Comparison of ENCODE assay signal across 16 cellular contexts in the genomic region with DNA sequence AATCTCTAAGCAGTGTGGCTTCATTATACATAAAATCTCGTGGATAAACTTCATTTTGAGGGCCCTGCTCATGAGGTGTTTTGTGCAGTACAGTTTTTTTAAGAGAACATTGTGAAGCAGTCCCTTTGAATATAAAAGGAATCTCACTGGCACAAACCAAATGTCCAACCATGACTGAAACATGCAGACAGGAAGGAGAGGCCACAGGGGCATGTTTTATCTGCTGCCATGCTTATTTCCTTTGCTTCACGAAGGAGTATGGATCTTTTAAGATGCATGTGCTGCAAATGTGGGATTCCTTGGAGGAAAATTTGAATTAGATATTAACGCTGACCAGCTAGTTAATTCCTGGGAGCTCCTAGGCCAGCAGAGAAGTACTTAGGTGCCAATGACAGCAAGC.
DNase-seq lines count a peak whose midpoint lies in the region; ATAC-seq and TF ChIP-seq lines count a peak whose summit lies in the region.
"Had no signal": no experiment of that assay in that cellular context is flagged by ENCODE, and none has a peak within 500 bp of the region (broad histone marks: within the 10 kb centered on the region; RNA-seq: fewer than 3 reads in every experiment).

No MANE protein-coding gene starts in this region.

- H3K4me1 ChIP-seq in heart right ventricle (peaks cover 0 to 39% (median 27%) of the 10 kb centered on the region in 9 donors), right lobe of liver (peaks cover 0 to 35% (median 14%) of the 10 kb centered on the region in 4 donors), tibial artery (peaks cover 0 to 51% (median 22%) of the 10 kb centered on the region in 4 donors), spleen (no peaks in the 10 kb centered on the region)
- H3K4me1 ChIP-seq: HAP-1 had no signal

- ATAC-seq in heart right ventricle = no peak
- ATAC-seq in left cardiac atrium = no peak
- no peak for ATAC-seq in right lobe of liver
- ATAC-seq in HG03095 (IDR thresholded peaks at IDR 0.05; ENCODE audit: unreplicated experiment) = no peak
- ATAC-seq: Panc1 had no signal

- H3K27ac ChIP-seq in heart right ventricle (peak overlapping the region in 9 of 10 donors; percentile 18 to 83 (median 68)), coronary artery (peak overlapping the region; percentile 69 to 79), right lobe of liver (peak overlapping the region in 2 of 3 donors; percentile 56 to 77), tibial artery (peak overlapping the region; percentile 39 to 61), spleen (no peak overlapping the region)

- H3K36me3 ChIP-seq in heart right ventricle (peaks cover 0 to 12% (median 5%) of the 10 kb centered on the region in 9 donors), right lobe of liver (no peaks in the 10 kb centered on the region), tibial artery (no peaks in the 10 kb centered on the region), spleen (no peaks in the 10 kb centered on the region)
- H3K36me3 ChIP-seq: BE2C, HAP-1 had no signal

- H3K4me3 ChIP-seq in heart right ventricle (no peak overlapping the region), coronary artery (no peak overlapping the region), right lobe of liver (no peak overlapping the region), tibial artery (no peak overlapping the region), spleen (no peak overlapping the region)
- H3K4me3 ChIP-seq: HAP-1 had no signal

- TF ChIP-seq POLR2A in right lobe of liver (IDR thresholded peaks at IDR 0.05) = no peak
- no peak for TF ChIP-seq POLR2A in spleen (IDR thresholded peaks at IDR 0.05)

- no peaks in the 10 kb centered on the region for H3K9me3 ChIP-seq in heart right ventricle
- H3K9me3 ChIP-seq in right lobe of liver = no peaks in the 10 kb centered on the region
- no peaks in the 10 kb centered on the region for H3K9me3 ChIP-seq in tibial artery
- no peaks in the 10 kb centered on the region for H3K9me3 ChIP-seq in spleen
- H3K9me3 ChIP-seq: BE2C, HAP-1 had no signal

- WGBS in heart right ventricle, 2 donors = 67 to 70% methylated on average over 3 of the region's 3 CpGs
- 63% methylated on average over 3 of the region's 3 CpGs for WGBS in right lobe of liver (ENCODE audit: insufficient coverage, low coverage, low lambda C conversion rate, missing lambda C conversion rate)
- WGBS in spleen, 5 donors = 59 to 73% (median 65%) methylated on average over 3 of the region's 3 CpGs

- H3K27me3 ChIP-seq in heart right ventricle (no peaks in the 10 kb centered on the region), right lobe of liver (no peaks in the 10 kb centered on the region), tibial artery (no peaks in the 10 kb centered on the region), spleen (replicated peaks in 1 of 7) (no peaks in the 10 kb centered on the region)
- H3K27me3 ChIP-seq: BE2C had no signal

- intact Hi-C loops in heart right ventricle (cut with DNase I) = loop anchor here in 5 of 10 donors (1.0 to 10.0 kb wide), 4 partner anchors 76 to 144 kb away; no protein-coding TSS in a partner anchor
- intact Hi-C loops in left cardiac atrium (cut with DNase I) = loop anchor here in 1 of 2 donors (10.0 kb wide), 1 partner anchor 76 kb away; no protein-coding TSS in a partner anchor
- intact Hi-C loops in right lobe of liver (cut with DNase I) = no loop called here
- intact Hi-C loops in tibial artery (cut with DNase I; ENCODE audit: low total_unique reads) = no loop called here
- intact Hi-C loops in spleen (cut with DNase I; ENCODE audit: low total_unique reads) = no loop called here

- DNase-seq in heart right ventricle = no peak
- DNase-seq in left cardiac atrium = no peak
- DNase-seq in coronary artery (ENCODE audit: low spot score) = no peak
- DNase-seq in right lobe of liver = no peak
- no peak for DNase-seq in tibial artery
- DNase-seq in activated CD8-positive, alpha-beta memory T cell treated with anti-CD3 and anti-CD28 coated beads, Interleukin-2, amount 50 U/mL, for 48 hours = no peak
- DNase-seq in spleen = no peak
- DNase-seq: BE2C; CD4-positive, CD25-positive, alpha-beta regulatory T cell; COR-L47; DMS 273 treated with DMSO at 0.1 percent for 48 hours; DND-41; NCI-H1694 had no signal

- TF ChIP-seq CTCF in heart right ventricle (IDR thresholded peaks at IDR 0.05) = no peak
- TF ChIP-seq CTCF in coronary artery (IDR thresholded peaks at IDR 0.05) = no peak
- TF ChIP-seq CTCF in right lobe of liver (IDR thresholded peaks at IDR 0.05) = no peak
- TF ChIP-seq CTCF in tibial artery (IDR thresholded peaks at IDR 0.05) = no peak
- TF ChIP-seq CTCF in spleen (IDR thresholded peaks at IDR 0.05 in 8 of 11, conservative IDR thresholded peaks at IDR 0.05 in 3 of 11) = no peak

Comparison
In these comparisons a context has a peak if more than half of its experiments do, and no peak if none do; other contexts are left out.
1. H3K27ac ChIP-seq: peak in heart right ventricle (9 of 10), coronary artery (2 of 2), right lobe of liver (2 of 3) and tibial artery (2 of 2); none in spleen (0 of 8).